Comparison of ENCODE assay signal across 17 cellular contexts in genomic region chr3:160667452-160667851, GRCh38. TPM values are rescaled to one million over a fixed set of nuclear protein-coding genes. Genes with fewer than 3 reads are reported as not detected.
DNase-seq lines count a peak whose midpoint lies in the region; ATAC-seq, FAIRE-seq and TF ChIP-seq lines count a peak whose summit lies in the region.
"Had no signal": no experiment of that assay in that cellular context is flagged by ENCODE, and none has a peak within 500 bp of the region (broad histone marks: within the 10 kb centered on the region; RNA-seq: fewer than 3 reads in every experiment).

No MANE protein-coding gene starts in this region.

- DNase-seq in H4 (ENCODE audit: low spot score): peak; percentile 52
- peak; percentile 80 for DNase-seq in RCC 7860 (ENCODE audit: low spot score)
- DNase-seq in fibroblast of mammary gland (ENCODE audit: low read depth): peak; percentile 86
- peak; percentile 99 for DNase-seq in small intestine
- no peak for DNase-seq in SHP77 treated with DMSO at 0.1 percent for 48 hours (lab: John Stamatoyannopoulos, UW)
- no peak for DNase-seq in activated CD4-positive, alpha-beta memory T cell treated with anti-CD3 and anti-CD28 coated beads, Interleukin-2, amount 10 ng/mL, durations not matched to agents 7 days and 5 days
- DNase-seq: activated CD4-positive, alpha-beta T cell treated with anti-CD3 and anti-CD28 coated beads, Interleukin-2, amount 50 U/mL, for 1 hour; activated effector memory CD4-positive, alpha-beta T cell treated with anti-CD3 and anti-CD28 coated beads, Interleukin-2, amount 50 U/mL, for 16 hours; NCI-H2081 treated with DMSO at 0.1 percent for 48 hours; stimulated activated CD4-positive, alpha-beta T cell treated with anti-CD3 and anti-CD28 coated beads, Interleukin-4, amount 100 ng/mL, for 1 hour; T-cell had no signal

- ATAC-seq in HG02840 (IDR thresholded peaks at IDR 0.05; ENCODE audit: low FRiP score, unreplicated experiment): no peak
- ATAC-seq: gastroesophageal sphincter, T-cell had no signal

- peak; percentile 92 for FAIRE-seq in RCC 7860 (lab: Jason Lieb, UNC)
- no peak for FAIRE-seq in small intestine (lab: Jason Lieb, UNC)
- FAIRE-seq: D721Med had no signal

- no peak overlapping the region for H3K27ac Mint-ChIP-seq in activated CD4-positive, alpha-beta memory T cell treated with anti-CD3 and anti-CD28 coated beads, Interleukin-2, amount 10 ng/mL, durations not matched to agents 7 days and 5 days
- H3K27ac Mint-ChIP-seq: stimulated activated naive CD8-positive, alpha-beta T cell treated with anti-CD3 and anti-CD28 coated beads, Interleukin-15, Interleukin-2, amounts not matched to agents 100 ng/mL and 50 ng/mL, for 24 hours; T-cell had no signal

- H3K4me1 Mint-ChIP-seq in activated CD4-positive, alpha-beta memory T cell treated with anti-CD3 and anti-CD28 coated beads, Interleukin-2, amount 10 ng/mL, durations not matched to agents 7 days and 5 days: peaks cover 10% of the 10 kb centered on the region

- H3K4me1 ChIP-seq in small intestine (ENCODE audit: control insufficient read depth in 2 of 2, insufficient read depth in 1 of 2, low read depth in 1 of 2, low read length in 1 of 2): peaks cover 0 to 4% of the 10 kb centered on the region in 2 donors
- H3K4me1 ChIP-seq: gastroesophageal sphincter had no signal

- TF ChIP-seq CTCF in fibroblast of mammary gland (conservative IDR thresholded peaks at IDR 0.05; ENCODE audit: control insufficient read depth, insufficient read depth, low read depth, low read length): no peak

- H3K4me3 ChIP-seq in fibroblast of mammary gland (ENCODE audit: control insufficient read depth, low read depth, low read length) (no peak overlapping the region), small intestine (ENCODE audit: low read depth in 1 of 2, low read length in 2 of 2) (no peak overlapping the region)
- H3K4me3 ChIP-seq: gastroesophageal sphincter had no signal

- H3K36me3 Mint-ChIP-seq in activated CD4-positive, alpha-beta memory T cell treated with anti-CD3 and anti-CD28 coated beads, Interleukin-2, amount 10 ng/mL, durations not matched to agents 7 days and 5 days (ENCODE audit: low read depth): no peaks in the 10 kb centered on the region
- H3K36me3 Mint-ChIP-seq: T-cell had no signal

- POLR2A ChIA-PET in activated CD4-positive, alpha-beta memory T cell treated with anti-CD3 and anti-CD28 coated beads, Interleukin-2, amount 10 ng/mL, durations not matched to agents 7 days and 5 days (lab: Charles Lee): no interaction called here

- no peaks in the 10 kb centered on the region for H3K9me3 ChIP-seq in small intestine (ENCODE audit: control insufficient read depth, low read depth)
- H3K9me3 ChIP-seq: gastroesophageal sphincter had no signal

- H3K27me3 Mint-ChIP-seq in activated CD4-positive, alpha-beta memory T cell treated with anti-CD3 and anti-CD28 coated beads, Interleukin-2, amount 10 ng/mL, durations not matched to agents 7 days and 5 days: peaks cover 3% of the 10 kb centered on the region

- H3K36me3 ChIP-seq in small intestine (ENCODE audit: control insufficient read depth in 2 of 2, insufficient read depth in 2 of 2, low read length in 2 of 2): no peaks in the 10 kb centered on the region
- H3K36me3 ChIP-seq: gastroesophageal sphincter had no signal

- peak overlapping the region in 1 of 2 donors; percentile 64 for H3K27ac ChIP-seq in small intestine (ENCODE audit: low read depth in 1 of 2, low read length in 1 of 2)
- H3K27ac ChIP-seq: gastroesophageal sphincter had no signal

- H3K4me3 Mint-ChIP-seq in activated CD4-positive, alpha-beta memory T cell treated with anti-CD3 and anti-CD28 coated beads, Interleukin-2, amount 10 ng/mL, durations not matched to agents 7 days and 5 days: no peak overlapping the region
- H3K4me3 Mint-ChIP-seq: stimulated activated naive CD8-positive, alpha-beta T cell treated with anti-CD3 and anti-CD28 coated beads, Interleukin-15, Interleukin-2, amounts not matched to agents 100 ng/mL and 50 ng/mL, for 24 hours; T-cell had no signal

- H3K27me3 ChIP-seq in small intestine (ENCODE audit: control insufficient read depth in 2 of 2, insufficient read depth in 2 of 2, low read length in 2 of 2): no peaks in the 10 kb centered on the region
- H3K27me3 ChIP-seq: gastroesophageal sphincter had no signal

- CTCF ChIA-PET in activated CD4-positive, alpha-beta memory T cell treated with anti-CD3 and anti-CD28 coated beads, Interleukin-2, amount 10 ng/mL, durations not matched to agents 7 days and 5 days (lab: Charles Lee): no interaction called here

- H3K9me3 Mint-ChIP-seq in activated CD4-positive, alpha-beta memory T cell treated with anti-CD3 and anti-CD28 coated beads, Interleukin-2, amount 10 ng/mL, durations not matched to agents 7 days and 5 days: no peaks in the 10 kb centered on the region
- H3K9me3 Mint-ChIP-seq: stimulated activated naive CD8-positive, alpha-beta T cell treated with anti-CD3 and anti-CD28 coated beads, Interleukin-15, Interleukin-2, amounts not matched to agents 100 ng/mL and 50 ng/mL, for 24 hours; T-cell had no signal

RNA-seq across cellular contexts. Expression of gene ARL14, which starts 9.5 kb away (rescaled TPM):
- total RNA-seq in H4 (2014; rRNA removed; shearing (Covaris generic)): 0.47 and 1.4 TPM in 2 replicates
- 100 to 1,000 TPM in 2 of 3 donors, 1 to 10 TPM in 1; 7.2 to 211 (median 120) TPM for polyA plus RNA-seq in small intestine
- total RNA-seq in activated CD4-positive, alpha-beta memory T cell treated with anti-CD3 and anti-CD28 coated beads, Interleukin-2, amount 10 ng/mL, durations not matched to agents 7 days and 5 days: not detected
- total RNA-seq: cerebellum, gastroesophageal sphincter, lung microvascular endothelial cell, T-cell had no signal

Comparison
In these comparisons a context has a peak if more than half of its experiments do, and no peak if none do; other contexts are left out.
1. DNase-seq: peak in H4 (single experiment), RCC 7860 (single experiment), fibroblast of mammary gland (single experiment) and small intestine (single experiment); none in SHP77 treated with DMSO at 0.1 percent for 48 hours (single experiment) and activated CD4-positive, alpha-beta memory T cell treated with anti-CD3 and anti-CD28 coated beads, Interleukin-2, amount 10 ng/mL, durations not matched to agents 7 days and 5 days (single experiment).